ENCODE assay signal across 11 cellular contexts in genomic region chrX:128035318-128035717, GRCh38. TPM values are rescaled to one million over a fixed set of nuclear protein-coding genes. Genes with fewer than 3 reads are reported as not detected.
"Had no signal": no experiment of that assay in that cellular context is flagged by ENCODE, and none has a peak within 500 bp of the region (broad histone marks: within the 10 kb centered on the region; RNA-seq: fewer than 3 reads in every experiment).

No MANE protein-coding gene starts in this region.

- H3K9ac ChIP-seq: GM23248 had no signal

- H3K4me3 ChIP-seq: GM23248, HAP-1 had no signal

- H3K4me3 Mint-ChIP-seq: HFFc6, IgD-negative memory B cell had no signal

- H3K27me3 Mint-ChIP-seq: IgD-negative memory B cell had no signal

- ATAC-seq: HCT116, HepG2 had no signal

- H3K9me3 ChIP-seq: HAP-1 had no signal

- H3K9me3 Mint-ChIP-seq: HFFc6 had no signal

- FAIRE-seq: HepG2 had no signal

- H3K4me1 Mint-ChIP-seq: IgD-negative memory B cell had no signal

- H3K36me3 ChIP-seq: HAP-1 had no signal

- H2AFZ ChIP-seq: GM23248 had no signal

- H3K36me3 Mint-ChIP-seq: IgD-negative memory B cell had no signal

- H3K4me1 ChIP-seq: HAP-1 had no signal

- DNase-seq: GM23248, GOT3, H7, HFFc6 had no signal

- H3K27ac ChIP-seq: GM23248, HL-60 had no signal

- H3K27ac Mint-ChIP-seq: HFFc6, IgD-negative memory B cell had no signal

RNA-seq across cellular contexts. Expression of gene ACTRT1, which starts 16.9 kb away (rescaled TPM):
- total RNA-seq: GM23248, H4, H7, HepG2, HFFc6, HT1080 had no signal
